ENCODE assay signal across 13 cellular contexts in genomic region chr5:1495525-1495897, GRCh38. TPM values are rescaled to one million over a fixed set of nuclear protein-coding genes. Genes with fewer than 3 reads are reported as not detected.
DNase-seq lines count a peak whose midpoint lies in the region; ATAC-seq and TF ChIP-seq lines count a peak whose summit lies in the region.
"Had no signal": no experiment of that assay in that cellular context is flagged by ENCODE, and none has a peak within 500 bp of the region (broad histone marks: within the 10 kb centered on the region; RNA-seq: fewer than 3 reads in every experiment).

No MANE protein-coding gene starts in this region.

- no peaks in the 10 kb centered on the region for H3K9me3 Mint-ChIP-seq in activated CD4-positive, alpha-beta memory T cell treated with anti-CD3 and anti-CD28 coated beads for 36 hours
- H3K9me3 Mint-ChIP-seq in memory B cell, result no peaks in the 10 kb centered on the region

- CTCF ChIA-PET in activated CD4-positive, alpha-beta memory T cell treated with anti-CD3 and anti-CD28 coated beads for 36 hours (lab: Charles Lee), result no interaction called here

- intact Hi-C loops in activated CD4-positive, alpha-beta memory T cell treated with anti-CD3 and anti-CD28 coated beads for 36 hours (cut with micrococcal nuclease), result no loop called here

- peak; percentile 36 for DNase-seq in NOMO-1 treated with DMSO at 0.1 percent for 48 hours (lab: John Stamatoyannopoulos, UW; ENCODE audit: unreplicated experiment)
- DNase-seq in NOMO-1 treated with dmso at 0.1 percent for 144 hours (lab: John Stamatoyannopoulos, UW; ENCODE audit: unreplicated experiment), result no peak
- no peak for DNase-seq in GM06990 (ENCODE audit: extremely low read depth, insufficient read length)
- DNase-seq in activated CD4-positive, alpha-beta memory T cell treated with anti-CD3 and anti-CD28 coated beads for 36 hours, result peak; percentile 25
- DNase-seq in memory B cell (ENCODE audit: low spot score in 2 of 2), result no peak
- DNase-seq in NCI-H1417 (lab: John Stamatoyannopoulos, UW), result no peak
- DNase-seq: effector CD4-positive, alpha-beta T cell; NCI-H2081 treated with DMSO at 0.1 percent for 48 hours had no signal

- H3K27me3 Mint-ChIP-seq in activated CD4-positive, alpha-beta memory T cell treated with anti-CD3 and anti-CD28 coated beads for 36 hours, result no peaks in the 10 kb centered on the region
- H3K27me3 Mint-ChIP-seq in memory B cell, result no peaks in the 10 kb centered on the region

- H3K27ac Mint-ChIP-seq in activated CD4-positive, alpha-beta memory T cell treated with anti-CD3 and anti-CD28 coated beads for 36 hours, result no peak overlapping the region
- H3K27ac Mint-ChIP-seq in memory B cell, result peak overlapping the region; percentile 99

- POLR2A ChIA-PET in activated CD4-positive, alpha-beta memory T cell treated with anti-CD3 and anti-CD28 coated beads for 36 hours (lab: Charles Lee), result no interaction called here

- no peak for ATAC-seq in memory B cell (ENCODE audit: low read depth)
- ATAC-seq in GM21786 (IDR thresholded peaks at IDR 0.05; ENCODE audit: unreplicated experiment), result no peak
- ATAC-seq in HG02798 (IDR thresholded peaks at IDR 0.05; ENCODE audit: poor library complexity, unreplicated experiment), result no peak
- ATAC-seq: A549, body of pancreas had no signal

- TF ChIP-seq CTCF in GM06990 (IDR thresholded peaks at IDR 0.05; ENCODE audit: insufficient read depth, low read length, poor library complexity, severe bottlenecking), result no peak

- no peak overlapping the region for H3K4me3 Mint-ChIP-seq in activated CD4-positive, alpha-beta memory T cell treated with anti-CD3 and anti-CD28 coated beads for 36 hours
- peak overlapping the region; percentile 90 for H3K4me3 Mint-ChIP-seq in memory B cell

- H3K4me1 Mint-ChIP-seq in activated CD4-positive, alpha-beta memory T cell treated with anti-CD3 and anti-CD28 coated beads for 36 hours (ENCODE audit: low read depth), result peaks cover 34% of the 10 kb centered on the region
- H3K4me1 Mint-ChIP-seq in memory B cell, result peaks cover 72% of the 10 kb centered on the region

- H3K36me3 Mint-ChIP-seq in activated CD4-positive, alpha-beta memory T cell treated with anti-CD3 and anti-CD28 coated beads for 36 hours, result peaks cover 39% of the 10 kb centered on the region
- peaks cover 10% of the 10 kb centered on the region for H3K36me3 Mint-ChIP-seq in memory B cell

- peak overlapping the region; percentile 20 for H3K4me3 ChIP-seq in GM06990 (replicated peaks; ENCODE audit: low read depth, low read length)
- H3K4me3 ChIP-seq: A549, body of pancreas had no signal

- peaks cover 18% of the 10 kb centered on the region for H3K36me3 ChIP-seq in GM06990 (ENCODE audit: control insufficient read depth, insufficient read depth, low read length)

- no peaks in the 10 kb centered on the region for H3K27me3 ChIP-seq in GM06990 (replicated peaks; ENCODE audit: control insufficient read depth, insufficient read depth, low read length)
- H3K27me3 ChIP-seq: body of pancreas had no signal

RNA-seq across cellular contexts. Expression of gene LPCAT1, which starts 28.2 kb away (rescaled TPM):
- 10 to 100 TPM; 48.4 to 51.4 TPM for total RNA-seq in activated CD4-positive, alpha-beta memory T cell treated with anti-CD3 and anti-CD28 coated beads for 36 hours

RNA-seq across cellular contexts. Expression of gene SLC6A3, which starts 50.3 kb away (rescaled TPM):
- total RNA-seq in activated CD4-positive, alpha-beta memory T cell treated with anti-CD3 and anti-CD28 coated beads for 36 hours, result not detected
- total RNA-seq: body of pancreas, liver had no signal

Comparison
In these comparisons a context has a peak if more than half of its experiments do, and no peak if none do; other contexts are left out.
1. DNase-seq: peak in NOMO-1 treated with DMSO at 0.1 percent for 48 hours (single experiment) and activated CD4-positive, alpha-beta memory T cell treated with anti-CD3 and anti-CD28 coated beads for 36 hours (single experiment); none in NOMO-1 treated with dmso at 0.1 percent for 144 hours (single experiment), GM06990 (single experiment), memory B cell (0 of 2) and NCI-H1417 (0 of 3).